8 cellular contexts compared by ENCODE assay signal in the genomic region with DNA sequence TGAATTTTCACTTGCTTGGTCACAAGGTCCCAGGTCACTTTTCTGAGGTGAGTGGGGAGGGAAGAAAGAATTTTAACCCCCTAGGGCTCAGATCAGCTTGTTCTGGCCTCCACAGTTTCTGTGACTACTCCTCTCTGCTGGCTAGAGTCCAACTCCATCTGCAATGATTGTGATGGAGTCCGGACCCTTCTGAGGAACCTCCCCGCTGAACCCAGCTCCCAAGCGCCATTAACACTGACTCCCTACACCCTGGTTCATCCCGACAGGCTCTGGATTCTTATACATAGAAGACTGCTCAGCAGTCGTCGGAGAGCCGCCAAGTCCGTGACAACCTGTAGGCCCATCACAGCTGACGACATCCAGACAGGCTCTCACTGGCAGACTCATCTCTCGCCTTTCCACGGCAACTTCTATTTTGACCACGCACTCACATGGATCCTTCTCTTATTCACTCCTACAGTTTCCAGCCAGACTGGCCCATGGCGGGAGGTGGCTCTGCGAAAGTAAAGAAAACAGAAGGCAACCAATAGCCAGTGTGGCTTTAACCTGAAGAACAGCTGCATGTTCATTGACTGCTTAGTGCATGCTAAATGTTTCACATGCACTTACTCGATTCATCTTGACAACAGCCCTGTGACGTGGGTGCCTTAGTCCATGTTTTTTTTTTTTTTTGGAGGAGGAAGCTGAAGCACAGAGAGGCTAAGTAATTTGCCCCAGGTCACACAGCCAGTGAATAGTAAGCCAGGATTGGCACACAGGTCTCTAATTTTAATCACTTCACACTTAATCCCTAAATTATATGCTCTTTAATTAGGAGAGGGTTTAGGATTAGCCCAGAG.
DNase-seq lines count a peak whose midpoint lies in the region; ATAC-seq and TF ChIP-seq lines count a peak whose summit lies in the region.

No MANE protein-coding gene starts in this region.

- 75 to 90% (median 84%) methylated on average over 16 of the region's 16 CpGs for WGBS in spleen, 5 donors

- no peak overlapping the region for H3K27ac Mint-ChIP-seq in activated CD4-positive, alpha-beta T cell treated with anti-CD3 and anti-CD28 coated beads for 36 hours

- H3K9me3 ChIP-seq in spleen: no peaks in the 10 kb centered on the region

- CTCF ChIA-PET in RWPE1 (lab: Yijun Ruan, JAX): interaction anchor here (0.7 kb wide), 1 partner anchor 366 kb away, joined by 3 read pairs; no protein-coding TSS in a partner anchor
- CTCF ChIA-PET in activated CD4-positive, alpha-beta T cell treated with anti-CD3 and anti-CD28 coated beads for 36 hours (lab: Charles Lee): no interaction called here

- no peaks in the 10 kb centered on the region for H3K27me3 Mint-ChIP-seq in activated CD4-positive, alpha-beta T cell treated with anti-CD3 and anti-CD28 coated beads for 36 hours

- H3K4me1 ChIP-seq in spleen: peaks cover 25 to 63% (median 54%) of the 10 kb centered on the region in 6 donors

- ATAC-seq in activated CD4-positive, alpha-beta T cell treated with anti-CD3 and anti-CD28 coated beads for 36 hours: no peak

- peaks cover 7% of the 10 kb centered on the region for H3K9me3 Mint-ChIP-seq in activated CD4-positive, alpha-beta T cell treated with anti-CD3 and anti-CD28 coated beads for 36 hours (ENCODE audit: low read depth)

- peak overlapping the region in 5 of 8 donors; percentile 66 to 86 (median 76) for H3K27ac ChIP-seq in spleen
- no peak overlapping the region for H3K27ac ChIP-seq in RWPE1

- intact Hi-C loops in spleen (cut with DNase I; ENCODE audit: low total_unique reads): no loop called here
- intact Hi-C loops in activated CD4-positive, alpha-beta T cell treated with anti-CD3 and anti-CD28 coated beads for 36 hours (cut with DNase I, micrococcal nuclease): no loop called here

- H3K36me3 ChIP-seq in spleen: no peaks in the 10 kb centered on the region

- no peak overlapping the region for H3K4me3 Mint-ChIP-seq in activated CD4-positive, alpha-beta T cell treated with anti-CD3 and anti-CD28 coated beads for 36 hours

- peaks cover 11% of the 10 kb centered on the region for H3K36me3 Mint-ChIP-seq in activated CD4-positive, alpha-beta T cell treated with anti-CD3 and anti-CD28 coated beads for 36 hours (ENCODE audit: low read depth)

- H3K4me3 ChIP-seq in spleen: no peak overlapping the region

- POLR2A ChIA-PET in RWPE1 (lab: Yijun Ruan, JAX; ENCODE audit: low non-redundant PET): no interaction called here
- POLR2A ChIA-PET in activated CD4-positive, alpha-beta T cell treated with anti-CD3 and anti-CD28 coated beads for 36 hours (lab: Charles Lee): no interaction called here

- no peak for TF ChIP-seq POLR2A in spleen (IDR thresholded peaks at IDR 0.05)

- TF ChIP-seq CTCF in spleen (IDR thresholded peaks at IDR 0.05 in 8 of 11, conservative IDR thresholded peaks at IDR 0.05 in 3 of 11): no peak
- no peak for TF ChIP-seq CTCF in RWPE1 (conservative IDR thresholded peaks at IDR 0.05; ENCODE audit: low read depth)

- H3K27me3 ChIP-seq in spleen (replicated peaks in 1 of 7): no peaks in the 10 kb centered on the region

- DNase-seq in NCI-H82 (lab: John Stamatoyannopoulos, UW): peak; percentile 24
- no peak for DNase-seq in NCI-H82 treated with DMSO at 0.1 percent for 48 hours (lab: John Stamatoyannopoulos, UW; ENCODE audit: unreplicated experiment)
- DNase-seq in RPMI7951 (ENCODE audit: low read depth): peak; percentile 51
- peak; percentile 90 for DNase-seq in hepatic stellate cell (ENCODE audit: low spot score)
- no peak for DNase-seq in spleen
- no peak for DNase-seq in germinal center (ENCODE audit: low spot score)
- DNase-seq in RWPE1 (ENCODE audit: low spot score): no peak
- DNase-seq in activated CD4-positive, alpha-beta T cell treated with anti-CD3 and anti-CD28 coated beads for 36 hours: no peak

- H3K4me1 Mint-ChIP-seq in activated CD4-positive, alpha-beta T cell treated with anti-CD3 and anti-CD28 coated beads for 36 hours: peaks cover 41% of the 10 kb centered on the region

Comparison
In these comparisons a context has a peak if more than half of its experiments do, and no peak if none do; other contexts are left out.
1. DNase-seq: peak in NCI-H82 (single experiment), RPMI7951 (single experiment) and hepatic stellate cell (single experiment); none in NCI-H82 treated with DMSO at 0.1 percent for 48 hours (single experiment), spleen (single experiment), germinal center (single experiment), RWPE1 (single experiment) and activated CD4-positive, alpha-beta T cell treated with anti-CD3 and anti-CD28 coated beads for 36 hours (single experiment).